Comparison of ENCODE assay signal across 23 cellular contexts in the genomic region with DNA sequence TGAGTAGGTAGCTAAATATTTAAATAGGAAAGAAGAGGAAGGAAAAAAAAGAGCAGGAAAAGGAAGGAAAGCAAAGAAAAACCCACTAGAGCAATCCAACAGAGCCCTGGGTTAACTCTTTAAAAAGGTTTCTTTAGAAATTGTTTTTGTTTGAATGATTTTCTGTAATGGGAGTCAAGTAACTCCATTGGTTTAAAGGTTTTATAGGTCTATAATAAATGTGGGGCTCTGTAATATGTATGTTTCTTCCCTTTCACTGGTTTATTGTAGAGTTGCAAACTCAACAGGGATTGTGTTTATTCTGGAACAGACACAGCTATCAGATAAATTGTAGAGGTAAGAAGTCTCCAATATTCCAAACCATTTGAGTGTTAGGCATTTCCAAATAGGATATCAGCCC. TPM values are rescaled to one million over a fixed set of nuclear protein-coding genes. Genes with fewer than 3 reads are reported as not detected.
"Had no signal": no experiment of that assay in that cellular context is flagged by ENCODE, and none has a peak within 500 bp of the region (broad histone marks: within the 10 kb centered on the region; RNA-seq: fewer than 3 reads in every experiment).

No MANE protein-coding gene starts in this region.

- ATAC-seq: Panc1, PC-3, SK-N-SH treated with all-trans-retinoic acid at 6 μM for 48 hours had no signal

- H3K27me3 ChIP-seq: SJCRH30 had no signal

- H3K9me3 ChIP-seq: SJCRH30 had no signal

- H3K36me3 ChIP-seq: SJCRH30 had no signal

- H3K27ac ChIP-seq: HL-60, RWPE1, SJCRH30 had no signal

- DNase-seq: KBM-7, MM.1S, NCI-H1092 treated with DMSO at 0.1 percent for 48 hours, NCI-H1436, NCI-H187, NCI-H2029, NCI-H2081 treated with DMSO at 0.1 percent for 48 hours, NCI-H2171, NCI-H226, NCI-H446, NCI-H510A, NCI-H524 treated with DMSO at 0.1 percent for 48 hours, NCI-H69, NCI-H774, PC-3, SHP77, SJCRH30, T-helper 1 cell had no signal

- H3K4me3 ChIP-seq: SJCRH30 had no signal

RNA-seq across cellular contexts. Expression of a gene that starts 10.9 kb away (rescaled TPM):
- total RNA-seq: M059J had no signal
